ENCODE assay signal across 34 cellular contexts in genomic region chr18:62496262-62496661, GRCh38.
"Had no signal": no experiment of that assay in that cellular context is flagged by ENCODE, and none has a peak within 500 bp of the region (broad histone marks: within the 10 kb centered on the region; RNA-seq: fewer than 3 reads in every experiment).

No MANE protein-coding gene starts in this region.

- H3K36me3 ChIP-seq: MG63 had no signal

- H3K4me3 ChIP-seq: MG63 had no signal

- H3K4me2 ChIP-seq: KMS-11 had no signal

- DNase-seq: Karpas-422, Kasumi-1, MM.1S, MV-4-11, NCI-H1048, NCI-H1092, NCI-H1092 treated with DMSO at 0.1 percent for 48 hours, NCI-H1105, NCI-H1105 treated with DMSO at 0.1 percent for 48 hours, NCI-H1417 treated with DMSO at 0.1 percent for 48 hours, NCI-H1436, NCI-H1436 treated with DMSO at 0.1 percent for 48 hours, NCI-H146, NCI-H1694, NCI-H1694 treated with DMSO at 0.1 percent for 48 hours, NCI-H187, NCI-H187 treated with DMSO at 0.1 percent for 48 hours, NCI-H1930, NCI-H2029, NCI-H2029 treated with DMSO at 0.1 percent for 48 hours, NCI-H2081, NCI-H2081 treated with DMSO at 0.1 percent for 48 hours, NCI-H2107, NCI-H2171, NCI-H2171 treated with DMSO at 0.1 percent for 48 hours, NCI-H2227 treated with DMSO at 0.1 percent for 48 hours, NCI-H226, NCI-H345, NCI-H446, NCI-H446 treated with DMSO at 0.1 percent for 48 hours, NCI-H510A, NCI-H510A treated with DMSO at 0.1 percent for 48 hours had no signal

- H3K9me3 ChIP-seq: MG63 had no signal

- H3K9ac ChIP-seq: KMS-11 had no signal

- H3K27ac ChIP-seq: KMS-11 had no signal

- H3K27me3 ChIP-seq: MG63 had no signal
